ENCODE assay signal across 1 cellular context in the genomic region with DNA sequence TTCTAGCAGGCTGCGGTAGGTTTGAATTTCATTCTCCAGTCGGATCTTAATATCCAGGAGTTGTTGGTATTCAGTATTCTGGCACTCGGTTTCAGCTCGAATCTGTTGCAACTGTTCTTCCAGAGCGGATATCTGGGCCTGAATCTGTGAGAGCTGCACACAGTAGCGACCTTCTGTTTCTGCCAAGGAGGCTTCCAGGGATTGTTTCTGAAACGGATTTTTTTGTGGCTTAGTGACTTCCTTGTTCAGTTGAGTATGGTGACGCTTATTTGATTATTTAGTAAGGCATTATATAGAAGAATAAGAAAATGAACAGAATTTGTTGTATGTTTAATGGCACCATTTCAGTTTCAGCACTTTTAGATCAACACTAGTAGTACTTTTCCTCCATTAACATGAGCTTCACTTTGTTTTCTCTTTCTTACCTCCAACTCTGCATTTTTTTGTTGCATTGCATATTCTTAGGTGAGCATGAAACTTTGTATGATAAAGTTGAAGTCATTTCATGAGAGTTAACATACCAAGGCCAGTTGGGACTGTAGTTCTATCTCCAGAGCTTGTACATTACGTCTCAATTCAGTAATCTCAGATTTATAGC.
TF ChIP-seq lines count a peak whose summit lies in the region.

No MANE protein-coding gene starts in this region.

TF ChIP-seq in IMR-90, 13 proteins besides CTCF, POLR2A, EP300 and RAD21 (continued from another document):
- TF ChIP-seq, protein P1, sequence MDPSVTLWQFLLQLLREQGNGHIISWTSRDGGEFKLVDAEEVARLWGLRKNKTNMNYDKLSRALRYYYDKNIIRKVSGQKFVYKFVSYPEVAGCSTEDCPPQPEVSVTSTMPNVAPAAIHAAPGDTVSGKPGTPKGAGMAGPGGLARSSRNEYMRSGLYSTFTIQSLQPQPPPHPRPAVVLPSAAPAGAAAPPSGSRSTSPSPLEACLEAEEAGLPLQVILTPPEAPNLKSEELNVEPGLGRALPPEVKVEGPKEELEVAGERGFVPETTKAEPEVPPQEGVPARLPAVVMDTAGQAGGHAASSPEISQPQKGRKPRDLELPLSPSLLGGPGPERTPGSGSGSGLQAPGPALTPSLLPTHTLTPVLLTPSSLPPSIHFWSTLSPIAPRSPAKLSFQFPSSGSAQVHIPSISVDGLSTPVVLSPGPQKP (IDR thresholded peaks at IDR 0.05; ENCODE audit: borderline replicate concordance, low read depth, low read length): no peak
- TF ChIP-seq, protein P2, sequence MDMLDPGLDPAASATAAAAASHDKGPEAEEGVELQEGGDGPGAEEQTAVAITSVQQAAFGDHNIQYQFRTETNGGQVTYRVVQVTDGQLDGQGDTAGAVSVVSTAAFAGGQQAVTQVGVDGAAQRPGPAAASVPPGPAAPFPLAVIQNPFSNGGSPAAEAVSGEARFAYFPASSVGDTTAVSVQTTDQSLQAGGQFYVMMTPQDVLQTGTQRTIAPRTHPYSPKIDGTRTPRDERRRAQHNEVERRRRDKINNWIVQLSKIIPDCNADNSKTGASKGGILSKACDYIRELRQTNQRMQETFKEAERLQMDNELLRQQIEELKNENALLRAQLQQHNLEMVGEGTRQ (IDR thresholded peaks at IDR 0.05; ENCODE audit: low read depth, low read length): no peak
- TF ChIP-seq NFE2L2 (IDR thresholded peaks at IDR 0.05; ENCODE audit: low read depth, low read length) (no peak), MXI1 (IDR thresholded peaks at IDR 0.05; ENCODE audit: borderline replicate concordance, low read depth, low read length) (no peak), CHD1 (IDR thresholded peaks at IDR 0.05; ENCODE audit: low read depth, low read length) (no peak), RCOR1 (IDR thresholded peaks at IDR 0.05; ENCODE audit: insufficient replicate concordance, low read length) (no peak), MAFK (IDR thresholded peaks at IDR 0.05; ENCODE audit: low read depth, low read length) (no peak)
